Comparison of ENCODE assay signal across 8 cellular contexts in genomic region chr19:34255546-34255945, GRCh38. TPM values are rescaled to one million over a fixed set of nuclear protein-coding genes. Genes with fewer than 3 reads are reported as not detected.
DNase-seq lines count a peak whose midpoint lies in the region; ATAC-seq and TF ChIP-seq lines count a peak whose summit lies in the region.

No MANE protein-coding gene starts in this region.

- H3K27ac ChIP-seq in foreskin keratinocyte, result peak overlapping the region; percentile 74
- peak overlapping the region; percentile 91 to 98 (median 94) for H3K27ac ChIP-seq in gastrocnemius medialis

- no peaks in the 10 kb centered on the region for H3K27me3 Mint-ChIP-seq in T-helper 17 cell

- no peak for TF ChIP-seq POLR2A in gastrocnemius medialis (IDR thresholded peaks at IDR 0.05)

- peak overlapping the region; percentile 37 for H3K27ac Mint-ChIP-seq in T-helper 17 cell

- no peaks in the 10 kb centered on the region for H3K9me3 ChIP-seq in T-helper 17 cell (ENCODE audit: control insufficient read depth, low read length, poor library complexity, severe bottlenecking)
- H3K9me3 ChIP-seq in gastrocnemius medialis, result no peaks in the 10 kb centered on the region

- intact Hi-C loops in gastrocnemius medialis (cut with DNase I; ENCODE audit: low total_unique reads), result loop anchor here (5.0 to 10.0 kb wide), 2 partner anchors 82 to 179 kb away; no protein-coding TSS in a partner anchor

- peaks cover 3% of the 10 kb centered on the region for H3K36me3 Mint-ChIP-seq in T-helper 17 cell (ENCODE audit: low read depth)

- H3K27me3 ChIP-seq in foreskin keratinocyte (no peaks in the 10 kb centered on the region), gastrocnemius medialis (no peaks in the 10 kb centered on the region)

- H3K4me3 ChIP-seq in GM12865 (ENCODE audit: low read depth, low read length) (peak overlapping the region; percentile 64), gastrocnemius medialis (peak overlapping the region; percentile 73 to 95 (median 86))

- DNase-seq in GM12865 (ENCODE audit: low read depth) (no peak), T-helper 17 cell (no peak), foreskin keratinocyte (no peak), gastrocnemius medialis (no peak), SIG-M5 treated with dmso at 0.1 percent for 504 hours (lab: John Stamatoyannopoulos, UW; ENCODE audit: unreplicated experiment) (no peak), retina (no peak)

- peaks cover 27% of the 10 kb centered on the region for H3K4me1 Mint-ChIP-seq in T-helper 17 cell

- TF ChIP-seq CTCF in GM12865 (IDR thresholded peaks at IDR 0.05; ENCODE audit: insufficient read depth, low read depth, low read length, missing control alignments) (no peak), foreskin keratinocyte (conservative IDR thresholded peaks at IDR 0.05) (no peak), gastrocnemius medialis (IDR thresholded peaks at IDR 0.05 in 4 of 5, conservative IDR thresholded peaks at IDR 0.05 in 1 of 5) (no peak)

- H3K36me3 ChIP-seq in gastrocnemius medialis, result no peaks in the 10 kb centered on the region

- H3K4me3 Mint-ChIP-seq in T-helper 17 cell, result peak overlapping the region; percentile 78

- ATAC-seq in T-helper 17 cell (no peak), foreskin keratinocyte (no peak), gastrocnemius medialis (no peak), GM18867 (IDR thresholded peaks at IDR 0.05; ENCODE audit: unreplicated experiment) (no peak), HG03469 (IDR thresholded peaks at IDR 0.05; ENCODE audit: unreplicated experiment) (no peak)

- H3K4me1 ChIP-seq in foreskin keratinocyte (peaks cover 4% of the 10 kb centered on the region), gastrocnemius medialis (peaks cover 46 to 50% of the 10 kb centered on the region in 2 donors)

- in situ Hi-C loops in gastrocnemius medialis (cut with MboI; ENCODE audit: low sequenced_read_pairs in 4 of 4), result loop anchor here in 1 of 4 donors (10.0 kb wide), 1 partner anchor 59 kb away; no protein-coding TSS in a partner anchor

RNA-seq across cellular contexts. Expression of gene GARRE1, which starts 1.2 kb away (rescaled TPM):
- total RNA-seq in T-helper 17 cell (10 to 100 TPM; 34.4 to 43.6 TPM), foreskin keratinocyte (9.9 and 11.1 TPM in 2 replicates), gastrocnemius medialis (10 to 100 TPM; 21.8 to 34.3 (median 24.8) TPM)
- 2.1 and 2.4 TPM in 2 replicates for polyA plus RNA-seq in foreskin keratinocyte
